ENCODE assay signal across 21 cellular contexts in the genomic region with DNA sequence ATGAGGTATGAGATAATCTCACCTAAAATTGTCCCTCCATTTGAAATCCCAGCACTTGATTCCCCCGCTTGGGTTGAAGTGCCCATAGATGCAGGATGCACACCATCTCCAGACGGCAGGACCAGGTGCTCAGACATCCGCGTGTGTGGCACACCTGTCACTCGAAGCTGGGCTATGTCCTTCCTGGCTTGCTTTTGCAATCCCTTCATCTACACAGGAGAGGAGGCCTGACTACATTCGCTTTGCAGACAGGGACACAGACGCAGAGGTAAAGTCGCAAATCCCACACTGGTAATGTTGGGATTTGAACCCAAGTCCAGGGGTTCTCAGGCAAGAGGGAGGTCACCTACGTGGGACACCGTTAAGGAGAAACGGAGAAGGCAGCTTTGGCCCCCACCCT. TPM values are rescaled to one million over a fixed set of nuclear protein-coding genes. Genes with fewer than 3 reads are reported as not detected.
DNase-seq lines count a peak whose midpoint lies in the region; ATAC-seq and TF ChIP-seq lines count a peak whose summit lies in the region.
"Had no signal": no experiment of that assay in that cellular context is flagged by ENCODE, and none has a peak within 500 bp of the region (broad histone marks: within the 10 kb centered on the region; RNA-seq: fewer than 3 reads in every experiment).

No MANE protein-coding gene starts in this region.

- DNase-seq in left ventricle myocardium superior (peak; percentile 6), left cardiac atrium (no peak), T-helper 17 cell (no peak), endodermal cell (peak; percentile 37), SJCRH30 (no peak)
- no peak for DNase-seq in stimulated activated naive CD8-positive, alpha-beta T cell treated with anti-CD3 and anti-CD28 coated beads, Interleukin-15, amount 100 ng/mL, for 72 hours
- no peak for DNase-seq in effector CD4-positive, alpha-beta T cell
- DNase-seq: activated CD4-positive, alpha-beta T cell treated with anti-CD3 and anti-CD28 coated beads, Interleukin-2, amount 50 U/mL, for 1 hour; activated T-cell treated with anti-CD3 and anti-CD28 coated beads, Interleukin-2, amount 50 U/mL, for 1 hour; DMS79 treated with DMSO at 0.1 percent for 48 hours; HFFc6; mammary epithelial cell; NCI-H1694 treated with DMSO at 0.1 percent for 48 hours; NCI-H446; NK-92 treated with Interleukin-12 subunit alpha and Interleukin-12 subunit beta, amount 100 ng/mL, for 24 hours had no signal

- H3K27me3 ChIP-seq in endodermal cell (ENCODE audit: control insufficient read depth, insufficient read depth, low read length, poor library complexity, severe bottlenecking) (peaks cover 4% of the 10 kb centered on the region), SJCRH30 (peaks cover 3% of the 10 kb centered on the region; the same call in 1 of the 2 replicates)
- H3K27me3 ChIP-seq: hepatocyte had no signal

- 93 to 97% methylated on average over 10 to 11 of the region's 11 CpGs for WGBS in endodermal cell (ENCODE audit: insufficient coverage in 1 of 2, insufficient read length in 1 of 2), 2 experiments

- H3K4me3 ChIP-seq in endodermal cell (ENCODE audit: low read length) (no peak overlapping the region), SJCRH30 (no peak overlapping the region)
- H3K4me3 ChIP-seq: coronary artery, hepatocyte, skin epidermis had no signal

- ATAC-seq in left ventricle myocardium superior (no peak), left cardiac atrium (no peak), T-helper 17 cell (no peak), HG02571 (IDR thresholded peaks at IDR 0.05; ENCODE audit: unreplicated experiment) (no peak)
- no peak for ATAC-seq in stimulated activated naive CD8-positive, alpha-beta T cell treated with anti-CD3 and anti-CD28 coated beads, Interleukin-15, amount 100 ng/mL, for 72 hours
- ATAC-seq: SK-N-SH treated with all-trans-retinoic acid at 6 μM for 48 hours had no signal

- H3K36me3 Mint-ChIP-seq in T-helper 17 cell (ENCODE audit: low read depth) (no peaks in the 10 kb centered on the region), endodermal cell (ENCODE audit: low read depth) (no peaks in the 10 kb centered on the region)
- H3K36me3 Mint-ChIP-seq: activated naive CD8-positive, alpha-beta T cell had no signal

- H3K27me3 Mint-ChIP-seq in T-helper 17 cell, result no peaks in the 10 kb centered on the region
- H3K27me3 Mint-ChIP-seq in endodermal cell (ENCODE audit: insufficient read depth), result no peaks in the 10 kb centered on the region
- H3K27me3 Mint-ChIP-seq in stimulated activated naive CD8-positive, alpha-beta T cell treated with anti-CD3 and anti-CD28 coated beads, Interleukin-15, amount 100 ng/mL, for 72 hours, result no peaks in the 10 kb centered on the region
- H3K27me3 Mint-ChIP-seq: activated naive CD8-positive, alpha-beta T cell had no signal

- H3K36me3 ChIP-seq in endodermal cell (ENCODE audit: control insufficient read depth, insufficient read depth, low read length), result no peaks in the 10 kb centered on the region
- no peaks in the 10 kb centered on the region for H3K36me3 ChIP-seq in SJCRH30

- no peaks in the 10 kb centered on the region for H3K9me3 Mint-ChIP-seq in endodermal cell
- peaks cover 0 to 4% of the 10 kb centered on the region in 2 donors for H3K9me3 Mint-ChIP-seq in stimulated activated naive CD8-positive, alpha-beta T cell treated with anti-CD3 and anti-CD28 coated beads, Interleukin-15, amount 100 ng/mL, for 72 hours
- H3K9me3 Mint-ChIP-seq: HFFc6 had no signal

- TF ChIP-seq CTCF in endodermal cell (conservative IDR thresholded peaks at IDR 0.05), result no peak

- H3K27ac ChIP-seq in endodermal cell (ENCODE audit: low read depth, low read length) (no peak overlapping the region), SJCRH30 (no peak overlapping the region)
- H3K27ac ChIP-seq: hepatocyte had no signal

- no peak overlapping the region for H3K9ac ChIP-seq in endodermal cell (ENCODE audit: extremely low read depth, low read length, poor library complexity, severe bottlenecking)

- H3K4me1 Mint-ChIP-seq in T-helper 17 cell (peaks cover 20% of the 10 kb centered on the region), endodermal cell (no peaks in the 10 kb centered on the region)
- H3K4me1 Mint-ChIP-seq in stimulated activated naive CD8-positive, alpha-beta T cell treated with anti-CD3 and anti-CD28 coated beads, Interleukin-15, amount 100 ng/mL, for 72 hours, result peaks cover 83% of the 10 kb centered on the region

- no peaks in the 10 kb centered on the region for H3K9me3 ChIP-seq in T-helper 17 cell (ENCODE audit: control insufficient read depth, low read length, poor library complexity, severe bottlenecking)
- no peaks in the 10 kb centered on the region for H3K9me3 ChIP-seq in endodermal cell (ENCODE audit: control insufficient read depth, low read length)
- no peaks in the 10 kb centered on the region for H3K9me3 ChIP-seq in SJCRH30 (replicated peaks)

- H3K27ac Mint-ChIP-seq in T-helper 17 cell (peak overlapping the region; percentile 45), endodermal cell (no peak overlapping the region)
- H3K27ac Mint-ChIP-seq in stimulated activated naive CD8-positive, alpha-beta T cell treated with anti-CD3 and anti-CD28 coated beads, Interleukin-15, amount 100 ng/mL, for 72 hours, result peak overlapping the region; percentile 43 to 63
- H3K27ac Mint-ChIP-seq: activated naive CD8-positive, alpha-beta T cell had no signal

- no peaks in the 10 kb centered on the region for H3K4me1 ChIP-seq in endodermal cell (ENCODE audit: control insufficient read depth, insufficient read depth, low read length)
- no peaks in the 10 kb centered on the region for H3K4me1 ChIP-seq in SJCRH30

- intact Hi-C loops in left ventricle myocardium superior (cut with micrococcal nuclease), result no loop called here
- intact Hi-C loops in left cardiac atrium (cut with DNase I), result no loop called here

- H3K4me3 Mint-ChIP-seq in T-helper 17 cell, result no peak overlapping the region
- H3K4me3 Mint-ChIP-seq in endodermal cell, result no peak overlapping the region
- H3K4me3 Mint-ChIP-seq in stimulated activated naive CD8-positive, alpha-beta T cell treated with anti-CD3 and anti-CD28 coated beads, Interleukin-15, amount 100 ng/mL, for 72 hours, result peak overlapping the region in 1 of 2 donors; percentile 51
- H3K4me3 Mint-ChIP-seq: activated naive CD8-positive, alpha-beta T cell; HFFc6 had no signal

RNA-seq across cellular contexts. Expression of gene CYTH4, which starts 7.2 kb away (rescaled TPM):
- total RNA-seq in left ventricle myocardium superior (6.2 TPM), left cardiac atrium (10 to 100 TPM; 12.7 to 15.3 TPM), T-helper 17 cell (10 to 100 TPM; 89.5 to 98.7 TPM), endodermal cell (not detected)
- not detected for polyA plus RNA-seq in endodermal cell (2013, experiment 1 of 2)
- polyA plus RNA-seq in endodermal cell (2013, experiment 2 of 2), result not detected
- not detected in 2 replicates for total RNA-seq in SJCRH30 (2014; rRNA removed; shearing (Covaris generic))

RNA-seq across cellular contexts. Expression of gene RAC2, which starts 31.1 kb away (rescaled TPM):
- 5.1 TPM for total RNA-seq in left ventricle myocardium superior
- total RNA-seq in left cardiac atrium, result 10 to 100 TPM in 1 of 2 donors, 1 to 10 TPM in 1; 6.4 to 12.5 TPM
- total RNA-seq in T-helper 17 cell, result 100 to 1,000 TPM; 297 to 478 TPM
- 1 to 10 TPM; 4.5 to 5.6 TPM for total RNA-seq in endodermal cell
- polyA plus RNA-seq in endodermal cell (2013, experiment 1 of 2), result 2.0 TPM
- 1.8 TPM for polyA plus RNA-seq in endodermal cell (2013, experiment 2 of 2)
- not detected in 2 replicates for total RNA-seq in SJCRH30 (2014; rRNA removed; shearing (Covaris generic))

Comparison
In these comparisons a context has a peak if more than half of its experiments do, and no peak if none do; other contexts are left out.
1. DNase-seq: peak in left ventricle myocardium superior (single experiment) and endodermal cell (single experiment); none in left cardiac atrium (single experiment), T-helper 17 cell (0 of 3), stimulated activated naive CD8-positive, alpha-beta T cell treated with anti-CD3 and anti-CD28 coated beads, Interleukin-15, amount 100 ng/mL, for 72 hours (0 of 2), SJCRH30 (0 of 2) and effector CD4-positive, alpha-beta T cell (single experiment).
2. RNA of gene CYTH4, which starts 7.2 kb away (total RNA-seq): 89.5 to 98.7 TPM in T-helper 17 cell; 12.7 to 15.3 TPM in left cardiac atrium, 6.2 TPM in left ventricle myocardium superior (single experiment), not detected in endodermal cell and not detected in SJCRH30; every median in the first group is over 4 times any median in the second.
3. RNA of gene RAC2, which starts 31.1 kb away (total RNA-seq): 297 to 478 TPM in T-helper 17 cell; 6.4 to 12.5 TPM in left cardiac atrium, 4.5 to 5.6 TPM in endodermal cell, 5.1 TPM in left ventricle myocardium superior (single experiment) and not detected in SJCRH30; every median in the first group is over 10 times any median in the second.